ENCODE assay signal across 8 cellular contexts in the genomic region with DNA sequence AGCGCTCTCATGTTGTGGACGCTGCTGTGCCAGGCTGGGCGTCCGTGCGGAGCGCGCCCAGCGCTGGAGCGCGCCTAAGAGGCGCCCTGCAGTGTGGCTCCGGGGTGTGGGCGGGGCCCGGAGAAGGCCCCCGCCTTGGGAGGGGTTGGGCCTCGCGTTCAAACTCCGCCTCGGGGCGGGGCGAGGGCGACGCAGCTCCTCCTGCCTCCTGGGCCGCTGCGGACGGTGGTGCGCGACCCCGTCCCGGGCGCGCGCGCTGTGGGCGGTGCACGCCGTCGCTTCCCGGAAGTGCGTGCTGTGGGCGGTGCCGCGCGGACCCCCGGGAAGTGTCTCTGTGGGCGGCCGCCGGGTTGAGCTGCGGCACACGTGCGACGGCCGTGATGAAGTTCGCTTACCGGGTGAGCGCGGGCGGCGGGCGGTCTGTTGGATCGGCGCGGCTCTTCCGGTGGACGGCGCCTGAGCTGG. TPM values are rescaled to one million over a fixed set of nuclear protein-coding genes. Genes with fewer than 3 reads are reported as not detected.
A peak's percentile ranks its signal among the peaks of the same experiment; 100 is the strongest.
DNase-seq lines count a peak whose midpoint lies in the region; ATAC-seq and TF ChIP-seq lines count a peak whose summit lies in the region.
"Not testable (repeated sequence)": the region's sequence is repeated elsewhere in the genome, so short reads cannot be mapped to it uniquely, and the experiment has no call there.

A gene (plus strand): TSS at position 363 of the 465 bp plus-strand sequence. CDS start 18 bp downstream, at position 381.

- H3K4me1 ChIP-seq in gastroesophageal sphincter, result not testable (repeated sequence)

- H3K27ac Mint-ChIP-seq in T-cell; activated naive CD4-positive, alpha-beta T cell treated with anti-CD3 and anti-CD28 coated beads, Interleukin-2, amount 50 U/mL, for 24 hours; type B pancreatic cell: not testable (repeated sequence)

- peak within 1 kb of the TSS; percentile 62 to 78 (median 66) for H3K27ac ChIP-seq in gastroesophageal sphincter

- H3K27me3 ChIP-seq in gastroesophageal sphincter, result not testable (repeated sequence)

- POLR2A ChIA-PET in T-cell (lab: Charles Lee), result not testable (repeated sequence)

- H3K36me3 Mint-ChIP-seq in T-cell; activated naive CD4-positive, alpha-beta T cell treated with anti-CD3 and anti-CD28 coated beads, Interleukin-2, amount 50 U/mL, for 24 hours; type B pancreatic cell: not testable (repeated sequence)

- TF ChIP-seq CTCF in GM12875 (IDR thresholded peaks at IDR 0.05; ENCODE audit: borderline replicate concordance, insufficient read depth, low read depth, low read length); gastroesophageal sphincter (IDR thresholded peaks at IDR 0.05); type B pancreatic cell (conservative IDR thresholded peaks at IDR 0.05): not testable (repeated sequence)

- TF ChIP-seq EP300 in gastroesophageal sphincter (IDR thresholded peaks at IDR 0.05), result not testable (repeated sequence)

- not testable (repeated sequence) for H3K9me3 Mint-ChIP-seq in T-cell; activated naive CD4-positive, alpha-beta T cell treated with anti-CD3 and anti-CD28 coated beads, Interleukin-2, amount 50 U/mL, for 24 hours; type B pancreatic cell

- H3K27me3 Mint-ChIP-seq in T-cell; activated naive CD4-positive, alpha-beta T cell treated with anti-CD3 and anti-CD28 coated beads, Interleukin-2, amount 50 U/mL, for 24 hours; type B pancreatic cell: not testable (repeated sequence)

- peak in 23 of 34 experiments; percentile 18 to 75 (median 46) for DNase-seq in T-cell
- not testable (repeated sequence) for DNase-seq in occipital lobe (lab: John Stamatoyannopoulos, UW)
- DNase-seq in type B pancreatic cell (ENCODE audit: extremely low spot score, unreplicated experiment), result peak; percentile 18

- not testable (repeated sequence) for H3K36me3 ChIP-seq in gastroesophageal sphincter

- no CpG with 5 or more reads among the region's 66 CpGs for WGBS in gastroesophageal sphincter (ENCODE audit: low coverage in 1 of 2), 2 donors

- not testable (repeated sequence) for H3K9me3 ChIP-seq in gastroesophageal sphincter

- not testable (repeated sequence) for TF ChIP-seq POLR2A in gastroesophageal sphincter (IDR thresholded peaks at IDR 0.05)

- CTCF ChIA-PET in T-cell (lab: Charles Lee), result not testable (repeated sequence)

- ATAC-seq in GM21737 (IDR thresholded peaks at IDR 0.05; ENCODE audit: unreplicated experiment) (peak; percentile 79), HG03342 (IDR thresholded peaks at IDR 0.05; ENCODE audit: unreplicated experiment) (peak; percentile 88), T-cell (replicated peaks in 1 of 4) (peak; percentile 90 to 96 (median 92)), gastroesophageal sphincter (peak; percentile 97)

- H3K4me3 ChIP-seq in GM12875 (ENCODE audit: low read depth, low read length) (peak within 1 kb of the TSS; percentile 29), gastroesophageal sphincter (peak within 1 kb of the TSS; percentile 47 to 59)

- not testable (repeated sequence) for H3K4me1 Mint-ChIP-seq in T-cell; activated naive CD4-positive, alpha-beta T cell treated with anti-CD3 and anti-CD28 coated beads, Interleukin-2, amount 50 U/mL, for 24 hours; type B pancreatic cell (ENCODE audit: unreplicated experiment)

- peak within 1 kb of the TSS in 1 of 3 donors; percentile 56 for H3K4me3 Mint-ChIP-seq in T-cell
- peak within 1 kb of the TSS; percentile 36 for H3K4me3 Mint-ChIP-seq in activated naive CD4-positive, alpha-beta T cell treated with anti-CD3 and anti-CD28 coated beads, Interleukin-2, amount 50 U/mL, for 24 hours
- not testable (repeated sequence) for H3K4me3 Mint-ChIP-seq in type B pancreatic cell

RNA-seq across cellular contexts. Expression of the gene that starts here (rescaled TPM):
- total RNA-seq in T-cell (10 to 100 TPM in 4 of 5 donors, 1 to 10 TPM in 1; 8.9 to 39.3 (median 12.3) TPM), gastroesophageal sphincter (1 to 10 TPM; 3.4 to 9.2 (median 6.1) TPM), occipital lobe (16.5 TPM), type B pancreatic cell (ENCODE audit: low replicate concordance) (5.1 and 5.8 TPM in 2 replicates)
